12 cellular contexts compared by ENCODE assay signal in the genomic region with DNA sequence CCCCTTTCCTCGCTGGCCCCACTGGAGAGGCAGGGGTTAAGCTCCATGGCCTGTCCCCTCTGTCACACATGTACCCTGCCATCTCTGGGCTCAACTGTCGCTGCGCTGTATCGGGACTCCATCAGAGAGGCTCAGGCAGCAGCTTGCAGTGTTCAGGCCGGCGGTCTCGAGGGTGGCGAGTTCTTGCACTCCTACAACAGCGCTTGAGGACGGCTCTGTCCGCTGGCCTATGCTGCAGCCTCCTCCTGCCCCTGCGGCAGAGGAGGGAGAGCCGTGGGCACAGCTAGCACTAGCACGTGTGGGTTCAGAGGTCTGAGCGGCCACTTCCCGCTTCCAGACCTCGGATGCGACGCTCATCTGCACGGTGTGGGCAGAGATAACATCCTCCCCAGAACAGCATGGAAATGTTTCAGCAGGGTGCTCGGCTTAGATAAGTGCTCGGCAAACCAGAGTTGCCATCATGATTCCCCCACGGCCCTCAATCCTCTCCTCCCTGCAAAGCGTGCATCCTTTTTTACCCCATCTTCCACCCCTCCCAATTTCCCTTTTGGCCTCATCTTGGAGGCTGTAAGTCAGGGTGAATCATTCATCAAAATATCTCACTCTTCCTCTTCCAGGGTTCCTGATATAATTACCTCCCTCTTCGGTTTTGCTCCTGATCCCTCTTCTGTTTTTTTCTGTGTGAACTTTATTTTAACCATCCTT. TPM values are rescaled to one million over a fixed set of nuclear protein-coding genes. Genes with fewer than 3 reads are reported as not detected.
DNase-seq lines count a peak whose midpoint lies in the region; ATAC-seq, FAIRE-seq and TF ChIP-seq lines count a peak whose summit lies in the region.
"Had no signal": no experiment of that assay in that cellular context is flagged by ENCODE, and none has a peak within 500 bp of the region (broad histone marks: within the 10 kb centered on the region; RNA-seq: fewer than 3 reads in every experiment).

No MANE protein-coding gene starts in this region.

- dilution Hi-C loops in IMR-90 (cut with HindIII; ENCODE audit: low sequenced_read_pairs, unreplicated experiment) = no loop called here

- peaks cover 54% of the 10 kb centered on the region for H3K27me3 Mint-ChIP-seq in activated CD8-positive, alpha-beta T cell treated with anti-CD3 and anti-CD28 coated beads, Interleukin-2, amount 10 ng/mL, durations not matched to agents 7 days and 5 days (ENCODE audit: low read depth)

- POLR2A ChIA-PET in IMR-90 (lab: Charles Lee; ENCODE audit: unreplicated experiment) = no interaction called here
- POLR2A ChIA-PET in activated CD8-positive, alpha-beta T cell treated with anti-CD3 and anti-CD28 coated beads, Interleukin-2, amount 10 ng/mL, durations not matched to agents 7 days and 5 days (lab: Charles Lee) = no interaction called here
- POLR2A ChIA-PET in HepG2 (lab: Yijun Ruan, JAX) = no interaction called here

- H4K91ac ChIP-seq in IMR-90 (ENCODE audit: insufficient read depth, low read depth, low read length) = no peak overlapping the region

- CTCF ChIA-PET in IMR-90 (lab: Yijun Ruan, JAX) = no interaction called here
- CTCF ChIA-PET in activated CD8-positive, alpha-beta T cell treated with anti-CD3 and anti-CD28 coated beads, Interleukin-2, amount 10 ng/mL, durations not matched to agents 7 days and 5 days (lab: Charles Lee) = no interaction called here
- CTCF ChIA-PET in HepG2 (lab: Yijun Ruan, JAX; ENCODE audit: low intra/inter-chr PET ratio, low total read pairs) = no interaction called here

- H3K4me2 ChIP-seq in IMR-90 (ENCODE audit: low read depth, low read length) = no peak overlapping the region
- no peak overlapping the region for H3K4me2 ChIP-seq in HepG2 (ENCODE audit: low read depth, low read length)

- no peaks in the 10 kb centered on the region for H3K9me3 ChIP-seq in IMR-90 (ENCODE audit: control insufficient read depth, insufficient read depth, low read length)
- H3K9me3 ChIP-seq in HepG2 (ENCODE audit: low read length) = no peaks in the 10 kb centered on the region
- H3K9me3 ChIP-seq in HAP-1 = no peaks in the 10 kb centered on the region
- H3K9me3 ChIP-seq: vagina had no signal

- H2AFZ ChIP-seq in IMR-90 (replicated peaks; ENCODE audit: low read length, poor library complexity) = peak overlapping the region; percentile 74
- H2AFZ ChIP-seq in HepG2 (ENCODE audit: low read length) = no peak overlapping the region

- no peak for TF ChIP-seq RAD21 in IMR-90 (IDR thresholded peaks at IDR 0.05; ENCODE audit: low read length)
- TF ChIP-seq RAD21 in HepG2 (CRISPR knock-in tag; IDR thresholded peaks at IDR 0.05) = no peak

- DNase-seq in AG08395 (ENCODE audit: low spot score) (peak; percentile 8), IMR-90 (no peak), HepG2 (ENCODE audit: low spot score) (no peak), iPS-NIHi11 (ENCODE audit: low spot score) (no peak), SW480 (ENCODE audit: low spot score) (no peak), HAP-1 (ENCODE audit: low spot score in 2 of 2) (no peak)
- DNase-seq in activated CD8-positive, alpha-beta T cell treated with anti-CD3 and anti-CD28 coated beads, Interleukin-2, amount 10 ng/mL, durations not matched to agents 7 days and 5 days = no peak
- DNase-seq: activated CD8-positive, alpha-beta memory T cell treated with anti-CD3 and anti-CD28 coated beads, Interleukin-2, amount 50 U/mL, for 4 hours; NCI-H1930; T-helper 2 cell had no signal

- H2AK5ac ChIP-seq in IMR-90 (ENCODE audit: low read depth, low read length) = no peak overlapping the region

- H3K56ac ChIP-seq in IMR-90 (ENCODE audit: extremely low read depth, insufficient read depth, low read length) = no peak overlapping the region

- H4K5ac ChIP-seq in IMR-90 (ENCODE audit: low read depth, low read length) = no peak overlapping the region

- BruUV-seq in IMR-90 (replicated peaks; lab: Mats Ljungman, UMichigan) (no TSS peak), HepG2 (replicated peaks; lab: Mats Ljungman, UMichigan) (no TSS peak)

- H4K20me1 ChIP-seq in IMR-90 (ENCODE audit: insufficient read depth, low read length) (no peaks in the 10 kb centered on the region), HepG2 (ENCODE audit: insufficient read depth, low read length) (no peaks in the 10 kb centered on the region)

- intact Hi-C loops in IMR-90 (cut with micrococcal nuclease) = no loop called here
- intact Hi-C loops in HepG2 (cut with micrococcal nuclease; ENCODE audit: unreplicated experiment) = no loop called here

- H3K14ac ChIP-seq in IMR-90 (replicated peaks; ENCODE audit: low read depth, low read length) = no peak overlapping the region

- no peak overlapping the region for H2AK9ac ChIP-seq in IMR-90 (replicated peaks; ENCODE audit: low read depth, low read length, poor library complexity)

- H3K4me3 ChIP-seq in IMR-90 (ENCODE audit: insufficient read depth, low read depth, low read length) (no peak overlapping the region), HepG2 (replicated peaks in 1 of 3; ENCODE audit: insufficient read depth in 1 of 3, low read depth in 2 of 3, low read length in 3 of 3) (peak overlapping the region in 1 of 3 experiments; percentile 15; a peak in 1 of 6 replicates), HAP-1 (no peak overlapping the region)
- H3K4me3 ChIP-seq: vagina had no signal

- H3K79me1 ChIP-seq in IMR-90 (ENCODE audit: low read depth in 1 of 2, low read length in 2 of 2) = no peaks in the 10 kb centered on the region

- no peaks in the 10 kb centered on the region for H3K36me3 ChIP-seq in IMR-90 (ENCODE audit: control insufficient read depth, insufficient read depth, low read length)
- H3K36me3 ChIP-seq in HepG2 (replicated peaks in 1 of 2; ENCODE audit: control insufficient read depth in 1 of 2, insufficient read depth in 2 of 2, low read length in 2 of 2) = no peaks in the 10 kb centered on the region
- H3K36me3 ChIP-seq in HAP-1 (replicated peaks) = no peaks in the 10 kb centered on the region
- H3K36me3 ChIP-seq: vagina had no signal

- in situ Hi-C loops in IMR-90 (cut with MboI; ENCODE audit: low sequenced_read_pairs) (no loop called here), HepG2 (cut with HindIII; ENCODE audit: extremely low pct_ligation_motif_present, low pct_unique_long_range_greater_than_20kb) (no loop called here), HAP-1 (cut with MboI; ENCODE audit: low sequenced_read_pairs) (no loop called here)

- H3K79me2 ChIP-seq in HepG2 (ENCODE audit: insufficient read depth, low read length) = no peaks in the 10 kb centered on the region

- H3K36me3 Mint-ChIP-seq in activated CD8-positive, alpha-beta T cell treated with anti-CD3 and anti-CD28 coated beads, Interleukin-2, amount 10 ng/mL, durations not matched to agents 7 days and 5 days (ENCODE audit: low read depth) = no peaks in the 10 kb centered on the region

- TF ChIP-seq POLR2A in IMR-90 (IDR thresholded peaks at IDR 0.05; ENCODE audit: low read depth, low read length) (no peak), HepG2 (IDR thresholded peaks at IDR 0.05; ENCODE audit: insufficient read depth in 1 of 2, low read depth in 2 of 2, low read length in 2 of 2) (no peak)

- H3K27me3 ChIP-seq in IMR-90 (ENCODE audit: control insufficient read depth, insufficient read depth, low read length) (peaks cover 74% of the 10 kb centered on the region), HepG2 (ENCODE audit: control insufficient read depth in 1 of 2, insufficient read depth in 2 of 2, low read length in 2 of 2) (peaks cover 0 to 15% of the 10 kb centered on the region in 2 experiments; a peak in 2 of 5 replicates), HAP-1 (ENCODE audit: low read depth) (peaks cover 40% of the 10 kb centered on the region)
- H3K27me3 ChIP-seq: vagina had no signal

- 32% methylated on average over 13 of the region's 25 CpGs; no CpG with 5 or more reads in 1 of the 2 experiments for WGBS in IMR-90 (ENCODE audit: extremely low coverage in 2 of 2, insufficient read length in 1 of 2), 2 experiments
- 50% methylated on average over 12 of the region's 25 CpGs for WGBS in HepG2 (ENCODE audit: low lambda C conversion rate)

- no peak overlapping the region for H2BK5ac ChIP-seq in IMR-90 (ENCODE audit: low read depth, low read length, poor library complexity, severe bottlenecking)

- no peaks in the 10 kb centered on the region for H3K9me3 Mint-ChIP-seq in activated CD8-positive, alpha-beta T cell treated with anti-CD3 and anti-CD28 coated beads, Interleukin-2, amount 10 ng/mL, durations not matched to agents 7 days and 5 days (ENCODE audit: insufficient read depth)

- TF ChIP-seq EP300 in HepG2 (IDR thresholded peaks at IDR 0.05; ENCODE audit: low read depth in 2 of 2, low read length in 2 of 2) = no peak
- TF ChIP-seq EP300 in HepG2 (CRISPR knock-in tag; IDR thresholded peaks at IDR 0.05; ENCODE audit: borderline replicate concordance) = no peak

- no peaks in the 10 kb centered on the region for H3K9me1 ChIP-seq in IMR-90 (ENCODE audit: insufficient read depth, low read length)

- H2BK15ac ChIP-seq in IMR-90 (ENCODE audit: low read depth, low read length) = no peak overlapping the region

- H3K27ac ChIP-seq in IMR-90 (ENCODE audit: insufficient read depth, low read length) (no peak overlapping the region), HepG2 (ENCODE audit: extremely low read length, insufficient read depth, low read length) (no peak overlapping the region)
- H3K27ac ChIP-seq: vagina had no signal

- peaks cover 6% of the 10 kb centered on the region for H3K4me1 Mint-ChIP-seq in activated CD8-positive, alpha-beta T cell treated with anti-CD3 and anti-CD28 coated beads, Interleukin-2, amount 10 ng/mL, durations not matched to agents 7 days and 5 days (ENCODE audit: low read depth)

- H3K23ac ChIP-seq in IMR-90 (ENCODE audit: low read depth, low read length) = no peak overlapping the region

- no peak for FAIRE-seq in HepG2 (lab: Jason Lieb, UNC)

- H2BK120ac ChIP-seq in IMR-90 (ENCODE audit: low read depth, low read length) = no peak overlapping the region

- TF ChIP-seq CTCF in IMR-90 (conservative IDR thresholded peaks at IDR 0.05; ENCODE audit: low read depth, low read length) (no peak), HepG2 (CRISPR knock-in tag; IDR thresholded peaks at IDR 0.05) (no peak)

- H3K4ac ChIP-seq in IMR-90 (ENCODE audit: low read depth, low read length) = no peak overlapping the region

- H3K9ac ChIP-seq in IMR-90 (ENCODE audit: low read depth, low read length) (no peak overlapping the region), HepG2 (ENCODE audit: insufficient read depth, low read depth, low read length) (no peak overlapping the region)

- no peak overlapping the region for H2BK20ac ChIP-seq in IMR-90 (ENCODE audit: low read depth, low read length)

- no peak overlapping the region for H4K8ac ChIP-seq in IMR-90 (ENCODE audit: low read depth in 2 of 2, low read length in 2 of 2)

- no peaks in the 10 kb centered on the region; the same call in 1 of the 2 replicates for H3K4me1 ChIP-seq in IMR-90 (ENCODE audit: control insufficient read depth, insufficient read depth, low read length)
- H3K4me1 ChIP-seq in HepG2 (ENCODE audit: insufficient read depth, low read length) = peaks cover 32% of the 10 kb centered on the region
- no peaks in the 10 kb centered on the region for H3K4me1 ChIP-seq in HAP-1

- no peak overlapping the region for H3K4me3 Mint-ChIP-seq in activated CD8-positive, alpha-beta T cell treated with anti-CD3 and anti-CD28 coated beads, Interleukin-2, amount 10 ng/mL, durations not matched to agents 7 days and 5 days

- ATAC-seq in IMR-90 (ENCODE audit: low read depth) (peak; percentile 36), HepG2 (peak; percentile 29), GM21367 (IDR thresholded peaks at IDR 0.05; ENCODE audit: unreplicated experiment) (no peak)
- peak; percentile 39 for ATAC-seq in activated CD8-positive, alpha-beta T cell treated with anti-CD3 and anti-CD28 coated beads, Interleukin-2, amount 10 ng/mL, durations not matched to agents 7 days and 5 days

- no peak overlapping the region for H3K18ac ChIP-seq in IMR-90 (ENCODE audit: low read depth, low read length)

- H3K27ac Mint-ChIP-seq in activated CD8-positive, alpha-beta T cell treated with anti-CD3 and anti-CD28 coated beads, Interleukin-2, amount 10 ng/mL, durations not matched to agents 7 days and 5 days = no peak overlapping the region

RNA-seq across cellular contexts. Expression of a gene that starts 41.9 kb away (rescaled TPM):
- total RNA-seq in IMR-90 (2012; rRNA removed) (32.3 and 41.9 TPM in 2 replicates), HepG2 (2016; rRNA removed; fragmentation: Illumina TruSeq; extraction: Trizol) (40.0 and 42.7 TPM in 2 replicates)
- polyA plus RNA-seq in IMR-90 (2012; rRNA removed) (44.4 and 50.1 TPM in 2 replicates), HepG2 (2011; rRNA removed) (28.7 and 45.9 TPM in 2 replicates)
- polyA plus RNA-seq in IMR-90 (2012; cell fraction: cytosol; rRNA removed) = 15.5 and 26.8 TPM in 2 replicates
- polyA plus RNA-seq in IMR-90 (2012; cell fraction: nucleus; rRNA removed; ENCODE audit: low replicate concordance) = 41.3 and 67.9 TPM in 2 replicates
- total RNA-seq in activated CD8-positive, alpha-beta T cell treated with anti-CD3 and anti-CD28 coated beads, Interleukin-2, amount 10 ng/mL, durations not matched to agents 7 days and 5 days = 10 to 100 TPM; 36.4 to 40.8 TPM
- total RNA-seq in HepG2 (2016; cell fraction: cytosol; rRNA removed; fragmentation: Illumina TruSeq; extraction: Trizol; ENCODE audit: low read depth) = 6.3 and 7.8 TPM in 2 replicates
- total RNA-seq in HepG2 (2016; cell fraction: insoluble cytoplasmic fraction; rRNA removed; fragmentation: Illumina TruSeq; extraction: Trizol) = 36.9 and 42.9 TPM in 2 replicates
- 18.7 and 20.2 TPM in 2 replicates for total RNA-seq in HepG2 (2016; cell fraction: membrane; rRNA removed; fragmentation: Illumina TruSeq; extraction: Trizol)
- total RNA-seq in HepG2 (2016; cell fraction: nucleus; rRNA removed; fragmentation: Illumina TruSeq; extraction: Trizol) = 29.1 and 31.8 TPM in 2 replicates
- polyA plus RNA-seq in HepG2 (2011; cell fraction: cytosol; rRNA removed) = 19.2 and 22.5 TPM in 2 replicates
- polyA plus RNA-seq in HepG2 (2011; cell fraction: nucleus; rRNA removed) = 87.0 and 120 TPM in 2 replicates
- polyA plus RNA-seq in HepG2 (2012) = 32.5 and 37.6 TPM in 2 replicates
- 4.9 and 5.9 TPM in 2 replicates for polyA plus RNA-seq in HepG2 (2016; cell fraction: cytosol; fragmentation: Illumina TruSeq; extraction: Trizol; ENCODE audit: low read depth)
- polyA plus RNA-seq in HepG2 (2016; cell fraction: insoluble cytoplasmic fraction; fragmentation: Illumina TruSeq; extraction: Trizol; ENCODE audit: low read depth) = 52.7 and 56.2 TPM in 2 replicates
- 13.3 and 13.7 TPM in 2 replicates for polyA plus RNA-seq in HepG2 (2016; cell fraction: membrane; fragmentation: Illumina TruSeq; extraction: Trizol; ENCODE audit: low read depth)
- 67.5 and 77.3 TPM in 2 replicates for polyA plus RNA-seq in HepG2 (2016; cell fraction: nucleus; fragmentation: Illumina TruSeq; extraction: Trizol; ENCODE audit: insufficient read depth, low read depth)
- 35.2 and 98.1 TPM in 2 replicates for polyA minus RNA-seq in HepG2 (2011; rRNA and poly(A)+ RNA removed; ENCODE audit: low replicate concordance)
- 16.8 and 22.0 TPM in 2 replicates for polyA minus RNA-seq in HepG2 (2011; cell fraction: cytosol; rRNA and poly(A)+ RNA removed)
- 26.3 and 38.8 TPM in 2 replicates for polyA minus RNA-seq in HepG2 (2011; cell fraction: nucleus; rRNA and poly(A)+ RNA removed)
